Comparison of ENCODE assay signal across 8 cellular contexts in the genomic region with DNA sequence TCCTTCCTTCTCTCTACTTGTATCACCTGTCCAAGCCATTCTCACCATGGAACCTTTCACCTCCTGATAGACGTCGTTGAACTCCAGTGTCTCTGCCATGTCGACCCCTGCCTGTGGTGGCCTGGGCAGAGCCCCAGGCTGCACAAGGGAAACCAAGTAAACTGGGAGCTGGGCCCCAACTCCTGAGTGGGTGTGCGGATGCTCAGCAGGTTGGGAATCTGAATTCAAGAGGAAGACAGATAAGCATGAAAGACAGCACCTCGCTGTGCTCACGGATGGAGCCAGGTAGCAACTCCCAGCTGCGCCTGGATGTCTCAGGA. TPM values are rescaled to one million over a fixed set of nuclear protein-coding genes. Genes with fewer than 3 reads are reported as not detected.
DNase-seq lines count a peak whose midpoint lies in the region; ATAC-seq and TF ChIP-seq lines count a peak whose summit lies in the region.

No MANE protein-coding gene starts in this region.

- peak overlapping the region; percentile 78 for H3K27ac ChIP-seq in 22Rv1
- H3K27ac ChIP-seq in angular gyrus (ENCODE audit: low read depth, low read length), result peak overlapping the region; percentile 64
- peak overlapping the region; percentile 91 for H3K27ac ChIP-seq in lower lobe of right lung
- H3K27ac ChIP-seq in aorta (ENCODE audit: low read depth in 1 of 2, low read length in 2 of 2), result peak overlapping the region in 1 of 2 donors; percentile 60

- H3K36me3 ChIP-seq in H7 (replicated peaks; ENCODE audit: control insufficient read depth, insufficient read depth, low read length), result peaks cover 37% of the 10 kb centered on the region
- H3K36me3 ChIP-seq in lower lobe of right lung, result peaks cover 40% of the 10 kb centered on the region
- H3K36me3 ChIP-seq in aorta (ENCODE audit: control insufficient read depth in 1 of 2, insufficient read depth in 2 of 2, low read length in 1 of 2), result peaks cover 0 to 13% of the 10 kb centered on the region in 2 donors

- H3K4me3 ChIP-seq in H7 (ENCODE audit: insufficient read depth, low read depth, low read length), result peak overlapping the region; percentile 81
- peak overlapping the region; percentile 93 for H3K4me3 ChIP-seq in lower lobe of right lung
- H3K4me3 ChIP-seq in aorta (ENCODE audit: low read length in 2 of 2), result peak overlapping the region; percentile 60 to 98

- peaks cover 20% of the 10 kb centered on the region for H3K4me1 ChIP-seq in lower lobe of right lung
- H3K4me1 ChIP-seq in aorta (ENCODE audit: control insufficient read depth in 1 of 2, insufficient read depth in 2 of 2, low read length in 2 of 2), result peaks cover 0 to 2% of the 10 kb centered on the region in 2 donors

- ATAC-seq in lower lobe of right lung (no peak), aorta (ENCODE audit: low FRiP score) (no peak), GM21367 (IDR thresholded peaks at IDR 0.05; ENCODE audit: unreplicated experiment) (no peak)

- WGBS in aorta, 2 donors, result 4 to 6% methylated on average over 7 of the region's 7 CpGs

- H3K9me3 ChIP-seq in lower lobe of right lung (no peaks in the 10 kb centered on the region), aorta (ENCODE audit: control insufficient read depth, low read length) (no peaks in the 10 kb centered on the region)

- H3K27me3 ChIP-seq in H7 (ENCODE audit: control insufficient read depth, insufficient read depth, low read length) (0 out of 2 replicates have a peak, but pooled peaks cover 1% of the 10 kb centered on the region), lower lobe of right lung (ENCODE audit: low read depth) (no peaks in the 10 kb centered on the region), aorta (ENCODE audit: control insufficient read depth in 1 of 2, insufficient read depth in 2 of 2, low read length in 1 of 2) (no peaks in the 10 kb centered on the region)

- intact Hi-C loops in lower lobe of right lung (cut with DNase I) (no loop called here), aorta (cut with DNase I) (loop anchor here in 1 of 2 donors (5.0 kb wide), 1 partner anchor 197 kb away; the partner anchor contains the start of gene TIMM10)

- no peak for DNase-seq in H7
- DNase-seq in lower lobe of right lung, result no peak
- DNase-seq in aorta, result no peak
- no peak for DNase-seq in dedifferentiated amniotic fluid mesenchymal stem cell (ENCODE audit: extremely low spot score)
- no peak for DNase-seq in NCI-H510A (lab: John Stamatoyannopoulos, UW)

- TF ChIP-seq CTCF in 22Rv1 (IDR thresholded peaks at IDR 0.05), result no peak
- TF ChIP-seq CTCF in lower lobe of right lung (IDR thresholded peaks at IDR 0.05), result no peak

RNA-seq across cellular contexts. Expression of gene SSRP1, which starts 0.7 kb away (rescaled TPM):
- total RNA-seq in H7 (2014; rRNA removed; shearing (Covaris generic)), result 158 and 173 TPM in 2 replicates
- total RNA-seq in lower lobe of right lung, result 62.2 TPM
- 10 to 100 TPM; 43.2 to 48.7 TPM for total RNA-seq in aorta
- 10 to 100 TPM; 37.8 to 44.9 TPM for polyA plus RNA-seq in aorta

RNA-seq across cellular contexts. Expression of gene P2RX3, which starts 3.2 kb away (rescaled TPM):
- total RNA-seq in H7 (2014; rRNA removed; shearing (Covaris generic)), result not detected in 2 replicates
- total RNA-seq in lower lobe of right lung (not detected), aorta (not detected)
- not detected for polyA plus RNA-seq in aorta

RNA-seq across cellular contexts. Expression of gene TNKS1BP1, which starts 10.2 kb away (rescaled TPM):
- 38.3 and 48.5 TPM in 2 replicates for total RNA-seq in H7 (2014; rRNA removed; shearing (Covaris generic))
- total RNA-seq in lower lobe of right lung (147 TPM), aorta (100 to 1,000 TPM; 169 to 184 TPM)
- polyA plus RNA-seq in aorta, result 100 to 1,000 TPM in 1 of 2 donors, 10 to 100 TPM in 1; 35.2 to 161 TPM

RNA-seq across cellular contexts. Expression of gene PRG3, which starts 46.0 kb away (rescaled TPM):
- not detected in 2 replicates for total RNA-seq in H7 (2014; rRNA removed; shearing (Covaris generic))
- total RNA-seq in lower lobe of right lung, result not detected
- total RNA-seq in aorta, result not detected
- polyA plus RNA-seq in aorta, result not detected

RNA-seq across cellular contexts. Expression of gene PRG2, which starts 55.5 kb away (rescaled TPM):
- total RNA-seq in H7 (2014; rRNA removed; shearing (Covaris generic)), result not detected in 2 replicates
- total RNA-seq in lower lobe of right lung (not detected), aorta (under 1 TPM; 0.39 to 0.84 TPM)
- under 1 TPM in 1 of 2 donors, not detected in 1; 0.15 TPM for polyA plus RNA-seq in aorta
